Comparison of ENCODE assay signal across 22 cellular contexts in the genomic region with DNA sequence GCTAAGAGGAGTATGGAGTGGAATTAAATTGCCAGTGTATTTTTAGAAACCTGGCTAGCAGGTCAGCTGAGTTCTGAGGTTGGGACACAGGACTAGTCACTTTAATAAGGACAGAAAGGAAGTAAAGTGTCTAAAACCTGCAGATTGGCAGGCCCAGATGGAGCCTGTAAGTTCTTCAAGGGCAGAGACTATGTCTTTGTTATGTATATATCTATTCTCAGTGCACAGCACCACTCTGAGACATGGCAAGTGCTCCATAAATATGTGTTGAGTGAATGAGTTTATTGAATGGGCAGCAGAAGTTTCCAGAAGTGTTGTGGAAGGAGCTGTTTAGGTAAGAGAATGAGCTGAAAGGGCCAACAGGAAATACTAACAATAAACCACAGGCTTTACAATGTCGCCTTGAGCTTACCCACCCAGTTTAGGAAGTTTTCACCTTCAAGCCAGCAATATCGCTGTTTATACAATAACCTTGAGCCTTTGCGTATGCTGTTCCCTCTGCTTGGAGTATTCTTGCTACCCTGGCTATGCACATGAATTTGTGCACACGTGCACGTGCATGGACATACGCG.
DNase-seq lines count a peak whose midpoint lies in the region; ATAC-seq and TF ChIP-seq lines count a peak whose summit lies in the region.
"Had no signal": no experiment of that assay in that cellular context is flagged by ENCODE, and none has a peak within 500 bp of the region (broad histone marks: within the 10 kb centered on the region; RNA-seq: fewer than 3 reads in every experiment).

No MANE protein-coding gene starts in this region.

- H3K4me1 ChIP-seq in HAP-1 (peaks cover 16% of the 10 kb centered on the region), PC-9 (replicated peaks; ENCODE audit: insufficient read depth) (peaks cover 15% of the 10 kb centered on the region), mucosa of descending colon (ENCODE audit: low read depth) (peaks cover 3% of the 10 kb centered on the region)
- H3K4me1 ChIP-seq: SJSA1 had no signal

- in situ Hi-C loops in HAP-1 (cut with MboI; ENCODE audit: low sequenced_read_pairs): no loop called here

- intact Hi-C loops in PC-9 (cut with micrococcal nuclease; ENCODE audit: unreplicated experiment): no loop called here
- intact Hi-C loops in mucosa of descending colon (cut with DNase I, micrococcal nuclease): no loop called here
- intact Hi-C loops in activated CD4-positive, alpha-beta T cell treated with anti-CD3 and anti-CD28 coated beads for 36 hours (cut with DNase I, micrococcal nuclease): no loop called here

- H3K9me3 Mint-ChIP-seq in activated CD4-positive, alpha-beta T cell treated with anti-CD3 and anti-CD28 coated beads for 36 hours (ENCODE audit: low read depth): no peaks in the 10 kb centered on the region
- H3K9me3 Mint-ChIP-seq: CD4-positive, CD25-positive, alpha-beta regulatory T cell; HFFc6 had no signal

- no peak overlapping the region for H2AFZ ChIP-seq in PC-9
- H2AFZ ChIP-seq: GM23248 had no signal

- H3K27me3 Mint-ChIP-seq in activated CD4-positive, alpha-beta T cell treated with anti-CD3 and anti-CD28 coated beads for 36 hours: no peaks in the 10 kb centered on the region

- H3K4me1 Mint-ChIP-seq in activated CD4-positive, alpha-beta T cell treated with anti-CD3 and anti-CD28 coated beads for 36 hours: peaks cover 6% of the 10 kb centered on the region

- 0 out of 2 replicates have a peak overlapping the region, but pooled peaks have one; percentile 4 for H3K4me2 ChIP-seq in PC-9
- H3K4me2 ChIP-seq: BLaER1, KMS-11 had no signal

- H3K27me3 ChIP-seq in HAP-1 (ENCODE audit: low read depth) (no peaks in the 10 kb centered on the region), PC-9 (ENCODE audit: insufficient read depth, low read depth) (no peaks in the 10 kb centered on the region)
- H3K27me3 ChIP-seq: BLaER1, SJSA1 had no signal

- ATAC-seq in esophagus mucosa (peak; percentile 40), mucosa of descending colon (peak; percentile 76)
- no peak for ATAC-seq in activated CD4-positive, alpha-beta T cell treated with anti-CD3 and anti-CD28 coated beads for 36 hours

- POLR2A ChIA-PET in PC-9 (lab: Charles Lee; ENCODE audit: unreplicated experiment): interaction anchor here (0.6 kb wide), 1 partner anchor 34 kb away, joined by 9 read pairs; no protein-coding TSS in a partner anchor
- POLR2A ChIA-PET in activated CD4-positive, alpha-beta T cell treated with anti-CD3 and anti-CD28 coated beads for 36 hours (lab: Charles Lee): no interaction called here

- no peak for TF ChIP-seq CTCF in PC-9 (conservative IDR thresholded peaks at IDR 0.05)
- no peak for TF ChIP-seq CTCF in mucosa of descending colon (IDR thresholded peaks at IDR 0.05)

- H3K9me3 ChIP-seq in HAP-1: peaks cover 3% of the 10 kb centered on the region
- H3K9me3 ChIP-seq in PC-9 (ENCODE audit: insufficient read depth, low read depth): peaks cover 7% of the 10 kb centered on the region; the same call in 1 of the 2 replicates
- H3K9me3 ChIP-seq in mucosa of descending colon: no peaks in the 10 kb centered on the region

- peaks cover 5% of the 10 kb centered on the region; the same call in 1 of the 2 replicates for H3F3A ChIP-seq in PC-9 (ENCODE audit: insufficient read depth, low read depth)

- H3K9me2 ChIP-seq in PC-9 (ENCODE audit: insufficient read depth): 0 out of 2 replicates have a peak, but pooled peaks cover 3% of the 10 kb centered on the region

- H3K4me3 ChIP-seq in HAP-1 (no peak overlapping the region), PC-9 (no peak overlapping the region), mucosa of descending colon (no peak overlapping the region)
- H3K4me3 ChIP-seq: BLaER1, GM23248, SJSA1 had no signal

- H3K36me3 ChIP-seq in HAP-1 (replicated peaks): no peaks in the 10 kb centered on the region
- H3K36me3 ChIP-seq in PC-9 (ENCODE audit: low read depth): no peaks in the 10 kb centered on the region
- H3K36me3 ChIP-seq in mucosa of descending colon (ENCODE audit: low read depth): no peaks in the 10 kb centered on the region
- H3K36me3 ChIP-seq: BLaER1, SJSA1 had no signal

- no peaks in the 10 kb centered on the region for H3K79me2 ChIP-seq in PC-9 (ENCODE audit: low read depth)

- H3K4me3 Mint-ChIP-seq in activated CD4-positive, alpha-beta T cell treated with anti-CD3 and anti-CD28 coated beads for 36 hours: no peak overlapping the region
- H3K4me3 Mint-ChIP-seq: CD4-positive, CD25-positive, alpha-beta regulatory T cell; HFFc6 had no signal

- no peaks in the 10 kb centered on the region for H4K20me1 ChIP-seq in PC-9 (ENCODE audit: insufficient read depth)
- H4K20me1 ChIP-seq: BLaER1 had no signal

- H3K27ac Mint-ChIP-seq in activated CD4-positive, alpha-beta T cell treated with anti-CD3 and anti-CD28 coated beads for 36 hours: no peak overlapping the region
- H3K27ac Mint-ChIP-seq: CD4-positive, CD25-positive, alpha-beta regulatory T cell; HFFc6 had no signal

- no peaks in the 10 kb centered on the region for H3K36me3 Mint-ChIP-seq in activated CD4-positive, alpha-beta T cell treated with anti-CD3 and anti-CD28 coated beads for 36 hours (ENCODE audit: low read depth)
- H3K36me3 Mint-ChIP-seq: CD4-positive, CD25-positive, alpha-beta regulatory T cell had no signal

- CTCF ChIA-PET in PC-9 (lab: Charles Lee): no interaction called here
- CTCF ChIA-PET in activated CD4-positive, alpha-beta T cell treated with anti-CD3 and anti-CD28 coated beads for 36 hours (lab: Charles Lee): no interaction called here

- DNase-seq in HAP-1 (ENCODE audit: low spot score in 2 of 2) (peak; percentile 32 to 72), PC-9 (peak in 1 of 2 experiments; percentile 39), mucosa of descending colon (peak in 1 of 3 donors; percentile 17), UCSD-AML1 (lab: John Stamatoyannopoulos, UW; ENCODE audit: unreplicated experiment) (no peak), NAMALWA (ENCODE audit: low spot score) (no peak)
- no peak for DNase-seq in activated CD4-positive, alpha-beta T cell treated with anti-CD3 and anti-CD28 coated beads for 36 hours
- DNase-seq: CD4-positive, CD25-positive, alpha-beta regulatory T cell; GM23248; H7; HFFc6; IMR-90; NCI-H1092 treated with DMSO at 0.1 percent for 48 hours; NCI-H1436 treated with DMSO at 0.1 percent for 48 hours; NCI-H187 treated with DMSO at 0.1 percent for 48 hours; NCI-H524 treated with DMSO at 0.1 percent for 48 hours; NCI-H82; Right ventricle myocardium superior; RPMI8226 had no signal

- no peak overlapping the region for H3K27ac ChIP-seq in PC-9
- H3K27ac ChIP-seq: BLaER1, GM23248, KMS-11, SJSA1 had no signal

- no TSS peak for BruUV-seq in PC-9 (replicated peaks; lab: Mats Ljungman, UMichigan)

Comparison
In these comparisons a context has a peak if more than half of its experiments do, and no peak if none do; other contexts are left out.
1. DNase-seq: peak in HAP-1 (2 of 2); none in activated CD4-positive, alpha-beta T cell treated with anti-CD3 and anti-CD28 coated beads for 36 hours (single experiment), UCSD-AML1 (single experiment) and NAMALWA (single experiment).